ENCODE assay signal across 1 cellular context in the genomic region with DNA sequence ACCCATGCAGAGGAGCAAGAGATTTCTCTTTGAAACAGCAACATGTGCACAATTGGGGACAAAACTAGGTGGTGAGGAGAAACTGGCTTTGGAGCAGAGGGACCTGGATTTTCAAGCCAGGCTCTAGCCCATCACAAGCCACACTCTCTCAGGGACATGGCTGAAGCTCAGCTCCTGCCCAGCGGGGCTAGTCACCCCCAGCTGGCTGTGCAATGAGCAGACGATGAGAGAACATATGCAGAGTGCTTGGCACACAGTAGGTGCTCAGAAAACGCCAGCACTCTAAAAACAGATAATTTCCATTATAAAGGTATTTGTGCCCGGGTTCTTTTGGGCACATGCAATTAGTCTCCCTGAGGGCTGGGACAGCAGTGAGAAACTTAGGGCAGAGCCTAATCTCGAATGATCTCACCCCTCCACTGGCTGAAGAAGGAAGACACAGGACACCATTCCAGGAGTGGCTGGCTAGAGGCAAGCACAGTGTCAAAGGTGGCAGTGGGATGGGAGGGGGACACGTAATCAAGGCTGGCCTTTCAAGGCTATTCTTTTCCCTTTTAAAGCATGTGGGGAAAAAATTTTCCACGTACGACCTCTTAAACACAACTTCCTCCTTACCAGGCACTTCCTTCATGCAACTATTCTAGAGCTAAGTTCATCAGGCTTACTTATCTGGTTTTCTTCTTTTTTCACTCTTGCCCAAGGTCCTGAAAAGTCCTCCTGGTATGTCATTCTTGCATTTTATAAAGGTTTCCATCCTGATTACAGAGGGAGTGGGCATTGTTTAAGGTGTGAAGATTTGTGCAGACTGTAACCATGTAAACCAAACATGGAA.
TF ChIP-seq lines count a peak whose summit lies in the region.

No MANE protein-coding gene starts in this region.

TF ChIP-seq in K562, 482 proteins besides CTCF, POLR2A, EP300 and RAD21 (continued from another document):
- TF ChIP-seq, protein P1, sequence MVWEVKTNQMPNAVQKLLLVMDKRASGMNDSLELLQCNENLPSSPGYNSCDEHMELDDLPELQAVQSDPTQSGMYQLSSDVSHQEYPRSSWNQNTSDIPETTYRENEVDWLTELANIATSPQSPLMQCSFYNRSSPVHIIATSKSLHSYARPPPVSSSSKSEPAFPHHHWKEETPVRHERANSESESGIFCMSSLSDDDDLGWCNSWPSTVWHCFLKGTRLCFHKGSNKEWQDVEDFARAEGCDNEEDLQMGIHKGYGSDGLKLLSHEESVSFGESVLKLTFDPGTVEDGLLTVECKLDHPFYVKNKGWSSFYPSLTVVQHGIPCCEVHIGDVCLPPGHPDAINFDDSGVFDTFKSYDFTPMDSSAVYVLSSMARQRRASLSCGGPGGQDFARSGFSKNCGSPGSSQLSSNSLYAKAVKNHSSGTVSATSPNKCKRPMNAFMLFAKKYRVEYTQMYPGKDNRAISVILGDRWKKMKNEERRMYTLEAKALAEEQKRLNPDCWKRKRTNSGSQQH (CRISPR knock-in tag; IDR thresholded peaks at IDR 0.05) = no peak
- TF ChIP-seq MYBL2 (IDR thresholded peaks at IDR 0.05; ENCODE audit: low read depth) (no peak), MYBL2 (CRISPR knock-in tag; IDR thresholded peaks at IDR 0.05; ENCODE audit: borderline replicate concordance) (no peak), ZBED1 (IDR thresholded peaks at IDR 0.05) (no peak), PYGO2 (tag; IDR thresholded peaks at IDR 0.05) (no peak), SMARCA4 (IDR thresholded peaks at IDR 0.05) (no peak), TRIM24 (IDR thresholded peaks at IDR 0.05) (no peak), NFXL1 (CRISPR knock-in tag; IDR thresholded peaks at IDR 0.05) (no peak), ZNF76 (CRISPR knock-in tag; IDR thresholded peaks at IDR 0.05; ENCODE audit: borderline replicate concordance) (no peak)
